9 cellular contexts compared by ENCODE assay signal in genomic region chr19:50679177-50680125, GRCh38. TPM values are rescaled to one million over a fixed set of nuclear protein-coding genes. Genes with fewer than 3 reads are reported as not detected.
DNase-seq lines count a peak whose midpoint lies in the region; ATAC-seq, FAIRE-seq and TF ChIP-seq lines count a peak whose summit lies in the region.
"Had no signal": no experiment of that assay in that cellular context is flagged by ENCODE, and none has a peak within 500 bp of the region (broad histone marks: within the 10 kb centered on the region; RNA-seq: fewer than 3 reads in every experiment).

No MANE protein-coding gene starts in this region.

- TF ChIP-seq EP300 in HepG2 (IDR thresholded peaks at IDR 0.05; ENCODE audit: low read depth in 2 of 2, low read length in 2 of 2), result no peak
- no peak for TF ChIP-seq EP300 in HepG2 (CRISPR knock-in tag; IDR thresholded peaks at IDR 0.05; ENCODE audit: borderline replicate concordance)

- FAIRE-seq in HepG2 (lab: Jason Lieb, UNC), result peak; percentile 47

- POLR2A ChIA-PET in HepG2 (lab: Yijun Ruan, JAX), result no interaction called here

- H3K9me2 ChIP-seq in GM23248 (ENCODE audit: insufficient read depth), result no peaks in the 10 kb centered on the region

- intact Hi-C loops in HepG2 (cut with micrococcal nuclease; ENCODE audit: unreplicated experiment), result no loop called here

- no peak for TF ChIP-seq POLR2A in HepG2 (IDR thresholded peaks at IDR 0.05; ENCODE audit: insufficient read depth in 1 of 2, low read depth in 2 of 2, low read length in 2 of 2)

- H3K9me3 Mint-ChIP-seq in central memory CD8-positive, alpha-beta T cell, result peaks cover 5% of the 10 kb centered on the region

- no TSS peak for BruUV-seq in HepG2 (replicated peaks; lab: Mats Ljungman, UMichigan)

- H3K4me2 ChIP-seq in GM23248 (ENCODE audit: unreplicated experiment), result no peak overlapping the region
- no peak overlapping the region for H3K4me2 ChIP-seq in HepG2 (ENCODE audit: low read depth, low read length)
- H3K4me2 ChIP-seq: KMS-11 had no signal

- peaks cover 80% of the 10 kb centered on the region for H3K27me3 Mint-ChIP-seq in central memory CD8-positive, alpha-beta T cell

- H3K27ac ChIP-seq in GM23248 (no peak overlapping the region), HepG2 (ENCODE audit: extremely low read length, insufficient read depth, low read length) (no peak overlapping the region)
- H3K27ac ChIP-seq: KMS-11 had no signal

- no peak overlapping the region for H3K9ac ChIP-seq in GM23248
- no peak overlapping the region for H3K9ac ChIP-seq in HepG2 (ENCODE audit: insufficient read depth, low read depth, low read length)
- H3K9ac ChIP-seq: KMS-11 had no signal

- no peaks in the 10 kb centered on the region for H3K9me3 ChIP-seq in GM23248 (ENCODE audit: low read depth)
- no peaks in the 10 kb centered on the region for H3K9me3 ChIP-seq in HepG2 (ENCODE audit: low read length)

- no peak overlapping the region for H3K27ac Mint-ChIP-seq in central memory CD8-positive, alpha-beta T cell (ENCODE audit: low read depth)

- H3K4me3 Mint-ChIP-seq in central memory CD8-positive, alpha-beta T cell, result no peak overlapping the region

- no peaks in the 10 kb centered on the region for H3K79me2 ChIP-seq in GM23248 (ENCODE audit: insufficient read depth)
- no peaks in the 10 kb centered on the region for H3K79me2 ChIP-seq in HepG2 (ENCODE audit: insufficient read depth, low read length)

- peaks cover 15% of the 10 kb centered on the region for H3K4me1 Mint-ChIP-seq in central memory CD8-positive, alpha-beta T cell

- no peaks in the 10 kb centered on the region for H3F3A ChIP-seq in GM23248 (ENCODE audit: insufficient read depth)

- H3K36me3 Mint-ChIP-seq in central memory CD8-positive, alpha-beta T cell (ENCODE audit: insufficient read depth), result peaks cover 4% of the 10 kb centered on the region

- H4K20me1 ChIP-seq in GM23248 (ENCODE audit: insufficient read depth), result no peaks in the 10 kb centered on the region
- H4K20me1 ChIP-seq in HepG2 (ENCODE audit: insufficient read depth, low read length), result no peaks in the 10 kb centered on the region

- TF ChIP-seq CTCF in HepG2 (CRISPR knock-in tag; IDR thresholded peaks at IDR 0.05), result no peak

- ATAC-seq in central memory CD8-positive, alpha-beta T cell (replicated peaks; ENCODE audit: extremely low read depth, poor library complexity, severe bottlenecking), result peak; percentile 71
- ATAC-seq in HepG2, result peak; percentile 88

- in situ Hi-C loops in Caki2 (cut with HindIII; ENCODE audit: low pct_unique_long_range_greater_than_20kb, low sequenced_read_pairs), result no loop called here
- in situ Hi-C loops in GM23248 (cut with MboI), result no loop called here
- in situ Hi-C loops in HepG2 (cut with HindIII; ENCODE audit: extremely low pct_ligation_motif_present, low pct_unique_long_range_greater_than_20kb), result no loop called here

- H3K36me3 ChIP-seq in GM23248 (ENCODE audit: low read depth), result no peaks in the 10 kb centered on the region
- H3K36me3 ChIP-seq in HepG2 (replicated peaks in 1 of 2; ENCODE audit: control insufficient read depth in 1 of 2, insufficient read depth in 2 of 2, low read length in 2 of 2), result no peaks in the 10 kb centered on the region

- WGBS in GM23248 (ENCODE audit: low coverage in 1 of 2, low lambda C conversion rate in 2 of 2, missing lambda C conversion rate in 2 of 2), 2 experiments, result 9 to 11% methylated on average over 22 to 23 of the region's 23 CpGs
- WGBS in HepG2 (ENCODE audit: low lambda C conversion rate), result 19% methylated on average over 17 of the region's 23 CpGs

- H3K4me1 ChIP-seq in GM23248 (ENCODE audit: insufficient read depth), result no peaks in the 10 kb centered on the region
- no peaks in the 10 kb centered on the region for H3K4me1 ChIP-seq in HepG2 (ENCODE audit: insufficient read depth, low read length)

- no peak overlapping the region for H3K4me3 ChIP-seq in GM23248
- no peak overlapping the region for H3K4me3 ChIP-seq in HepG2 (replicated peaks in 1 of 3; ENCODE audit: insufficient read depth in 1 of 3, low read depth in 2 of 3, low read length in 3 of 3)

- H2AFZ ChIP-seq in GM23248 (no peak overlapping the region), HepG2 (ENCODE audit: low read length) (no peak overlapping the region)

- H3K27me3 ChIP-seq in GM23248 (replicated peaks; ENCODE audit: insufficient read depth) (peaks cover 7% of the 10 kb centered on the region), HepG2 (ENCODE audit: control insufficient read depth in 1 of 2, insufficient read depth in 2 of 2, low read length in 2 of 2) (peaks cover 2 to 12% of the 10 kb centered on the region in 2 experiments; a peak in 3 of 5 replicates)

- CTCF ChIA-PET in HepG2 (lab: Yijun Ruan, JAX; ENCODE audit: low intra/inter-chr PET ratio, low total read pairs), result no interaction called here

- no peak for TF ChIP-seq RAD21 in HepG2 (CRISPR knock-in tag; IDR thresholded peaks at IDR 0.05)

- DNase-seq in Caki2 (ENCODE audit: low read depth) (peak; percentile 79), GM23248 (peak; percentile 85), NCI-H1930 (lab: John Stamatoyannopoulos, UW) (peak; percentile 86 to 90), HepG2 (ENCODE audit: low spot score) (peak; percentile 48), NCI-H2107 (lab: John Stamatoyannopoulos, UW) (no peak)
- peak; percentile 61 for DNase-seq in activated CD4-positive, alpha-beta T cell treated with anti-CD3 and anti-CD28 coated beads for 1 hour
- peak; percentile 58 to 60 for DNase-seq in central memory CD8-positive, alpha-beta T cell (ENCODE audit: low spot score in 2 of 2)
- DNase-seq in stimulated activated CD4-positive, alpha-beta T cell treated with anti-CD3 and anti-CD28 coated beads, TNF-alpha, amount 100 ng/mL, for 24 hours (ENCODE audit: low read depth in 3 of 3), result peak; percentile 58 to 78 (median 61)

RNA-seq across cellular contexts. Expression of gene C19orf81, which starts 30.2 kb away (rescaled TPM):
- total RNA-seq in Caki2 (2014; rRNA removed; shearing (Covaris generic); ENCODE audit: low replicate concordance), result 13.5 and 20.4 TPM in 2 replicates
- total RNA-seq in GM23248 (2014; rRNA removed; shearing (Covaris generic)), result not detected in 2 replicates
- polyA plus RNA-seq in GM23248 (2016; fragmentation: Nextera tagmentation; extraction: Ambion mirVana) (1.1 and 1.6 TPM in 2 replicates), HepG2 (2011; rRNA removed) (not detected in 2 replicates)
- not detected in 2 replicates for total RNA-seq in HepG2 (2016; rRNA removed; fragmentation: Illumina TruSeq; extraction: Trizol)
- total RNA-seq in HepG2 (2016; cell fraction: cytosol; rRNA removed; fragmentation: Illumina TruSeq; extraction: Trizol; ENCODE audit: low read depth), result not detected in 2 replicates
- total RNA-seq in HepG2 (2016; cell fraction: insoluble cytoplasmic fraction; rRNA removed; fragmentation: Illumina TruSeq; extraction: Trizol), result not detected in 2 replicates
- not detected in 2 replicates for total RNA-seq in HepG2 (2016; cell fraction: membrane; rRNA removed; fragmentation: Illumina TruSeq; extraction: Trizol)
- total RNA-seq in HepG2 (2016; cell fraction: nucleus; rRNA removed; fragmentation: Illumina TruSeq; extraction: Trizol), result not detected in 2 replicates
- polyA plus RNA-seq in HepG2 (2011; cell fraction: cytosol; rRNA removed), result not detected in 2 replicates
- not detected in 2 replicates for polyA plus RNA-seq in HepG2 (2011; cell fraction: nucleus; rRNA removed)
- polyA plus RNA-seq in HepG2 (2012), result not detected in 2 replicates
- polyA plus RNA-seq in HepG2 (2016; cell fraction: cytosol; fragmentation: Illumina TruSeq; extraction: Trizol; ENCODE audit: low read depth), result not detected in 2 replicates
- polyA plus RNA-seq in HepG2 (2016; cell fraction: insoluble cytoplasmic fraction; fragmentation: Illumina TruSeq; extraction: Trizol; ENCODE audit: low read depth), result not detected in 2 replicates
- not detected in 2 replicates for polyA plus RNA-seq in HepG2 (2016; cell fraction: membrane; fragmentation: Illumina TruSeq; extraction: Trizol; ENCODE audit: low read depth)
- polyA plus RNA-seq in HepG2 (2016; cell fraction: nucleus; fragmentation: Illumina TruSeq; extraction: Trizol; ENCODE audit: insufficient read depth, low read depth), result not detected in 2 replicates
- not detected in 2 replicates for polyA minus RNA-seq in HepG2 (2011; rRNA and poly(A)+ RNA removed; ENCODE audit: low replicate concordance)
- polyA minus RNA-seq in HepG2 (2011; cell fraction: cytosol; rRNA and poly(A)+ RNA removed), result not detected in 2 replicates
- polyA minus RNA-seq in HepG2 (2011; cell fraction: nucleus; rRNA and poly(A)+ RNA removed), result not detected in 2 replicates

RNA-seq across cellular contexts. Expression of gene SYT3, which starts 39.8 kb away (rescaled TPM):
- total RNA-seq in Caki2 (2014; rRNA removed; shearing (Covaris generic); ENCODE audit: low replicate concordance), result 0.14 and 0.26 TPM in 2 replicates
- not detected in 2 replicates for total RNA-seq in GM23248 (2014; rRNA removed; shearing (Covaris generic))
- polyA plus RNA-seq in GM23248 (2016; fragmentation: Nextera tagmentation; extraction: Ambion mirVana) (not detected in 2 replicates), HepG2 (2011; rRNA removed) (not detected in 2 replicates)
- total RNA-seq in HepG2 (2016; rRNA removed; fragmentation: Illumina TruSeq; extraction: Trizol), result not detected in 2 replicates
- not detected in 2 replicates for total RNA-seq in HepG2 (2016; cell fraction: cytosol; rRNA removed; fragmentation: Illumina TruSeq; extraction: Trizol; ENCODE audit: low read depth)
- total RNA-seq in HepG2 (2016; cell fraction: insoluble cytoplasmic fraction; rRNA removed; fragmentation: Illumina TruSeq; extraction: Trizol), result not detected in 2 replicates
- total RNA-seq in HepG2 (2016; cell fraction: membrane; rRNA removed; fragmentation: Illumina TruSeq; extraction: Trizol), result not detected in 2 replicates
- total RNA-seq in HepG2 (2016; cell fraction: nucleus; rRNA removed; fragmentation: Illumina TruSeq; extraction: Trizol), result not detected in 2 replicates
- not detected in 2 replicates for polyA plus RNA-seq in HepG2 (2011; cell fraction: cytosol; rRNA removed)
- not detected in 2 replicates for polyA plus RNA-seq in HepG2 (2011; cell fraction: nucleus; rRNA removed)
- not detected in 2 replicates for polyA plus RNA-seq in HepG2 (2012)
- not detected in 2 replicates for polyA plus RNA-seq in HepG2 (2016; cell fraction: cytosol; fragmentation: Illumina TruSeq; extraction: Trizol; ENCODE audit: low read depth)
- polyA plus RNA-seq in HepG2 (2016; cell fraction: insoluble cytoplasmic fraction; fragmentation: Illumina TruSeq; extraction: Trizol; ENCODE audit: low read depth), result not detected in 2 replicates
- polyA plus RNA-seq in HepG2 (2016; cell fraction: membrane; fragmentation: Illumina TruSeq; extraction: Trizol; ENCODE audit: low read depth), result not detected in 2 replicates
- not detected in 2 replicates for polyA plus RNA-seq in HepG2 (2016; cell fraction: nucleus; fragmentation: Illumina TruSeq; extraction: Trizol; ENCODE audit: insufficient read depth, low read depth)
- polyA minus RNA-seq in HepG2 (2011; rRNA and poly(A)+ RNA removed; ENCODE audit: low replicate concordance), result not detected in 2 replicates
- not detected in 2 replicates for polyA minus RNA-seq in HepG2 (2011; cell fraction: cytosol; rRNA and poly(A)+ RNA removed)
- polyA minus RNA-seq in HepG2 (2011; cell fraction: nucleus; rRNA and poly(A)+ RNA removed), result not detected in 2 replicates

RNA-seq across cellular contexts. Expression of gene SHANK1, which starts 40.2 kb away (rescaled TPM):
- not detected in 2 replicates for total RNA-seq in Caki2 (2014; rRNA removed; shearing (Covaris generic); ENCODE audit: low replicate concordance)
- total RNA-seq in GM23248 (2014; rRNA removed; shearing (Covaris generic)), result 2.7 and 7.1 TPM in 2 replicates
- 0.58 and 0.62 TPM in 2 replicates for polyA plus RNA-seq in GM23248 (2016; fragmentation: Nextera tagmentation; extraction: Ambion mirVana)
- total RNA-seq in HepG2 (2016; rRNA removed; fragmentation: Illumina TruSeq; extraction: Trizol), result not detected in 2 replicates
- not detected in 2 replicates for total RNA-seq in HepG2 (2016; cell fraction: cytosol; rRNA removed; fragmentation: Illumina TruSeq; extraction: Trizol; ENCODE audit: low read depth)
- not detected in 2 replicates for total RNA-seq in HepG2 (2016; cell fraction: insoluble cytoplasmic fraction; rRNA removed; fragmentation: Illumina TruSeq; extraction: Trizol)
- total RNA-seq in HepG2 (2016; cell fraction: membrane; rRNA removed; fragmentation: Illumina TruSeq; extraction: Trizol), result not detected in 2 replicates
- not detected in 2 replicates for total RNA-seq in HepG2 (2016; cell fraction: nucleus; rRNA removed; fragmentation: Illumina TruSeq; extraction: Trizol)
- not detected in 2 replicates for polyA plus RNA-seq in HepG2 (2011; rRNA removed)
- polyA plus RNA-seq in HepG2 (2011; cell fraction: cytosol; rRNA removed), result not detected in 2 replicates
- polyA plus RNA-seq in HepG2 (2011; cell fraction: nucleus; rRNA removed), result not detected in 2 replicates
- polyA plus RNA-seq in HepG2 (2012), result not detected in 2 replicates
- polyA plus RNA-seq in HepG2 (2016; cell fraction: cytosol; fragmentation: Illumina TruSeq; extraction: Trizol; ENCODE audit: low read depth), result not detected in 2 replicates
- polyA plus RNA-seq in HepG2 (2016; cell fraction: insoluble cytoplasmic fraction; fragmentation: Illumina TruSeq; extraction: Trizol; ENCODE audit: low read depth), result not detected in 2 replicates
- not detected in 2 replicates for polyA plus RNA-seq in HepG2 (2016; cell fraction: membrane; fragmentation: Illumina TruSeq; extraction: Trizol; ENCODE audit: low read depth)
- not detected in 2 replicates for polyA plus RNA-seq in HepG2 (2016; cell fraction: nucleus; fragmentation: Illumina TruSeq; extraction: Trizol; ENCODE audit: insufficient read depth, low read depth)
- not detected in 2 replicates for polyA minus RNA-seq in HepG2 (2011; rRNA and poly(A)+ RNA removed; ENCODE audit: low replicate concordance)
- polyA minus RNA-seq in HepG2 (2011; cell fraction: cytosol; rRNA and poly(A)+ RNA removed), result not detected in 2 replicates
- not detected in 2 replicates for polyA minus RNA-seq in HepG2 (2011; cell fraction: nucleus; rRNA and poly(A)+ RNA removed)

RNA-seq across cellular contexts. Expression of gene CLEC11A, which starts 43.7 kb away (rescaled TPM):
- 2.0 and 6.1 TPM in 2 replicates for total RNA-seq in Caki2 (2014; rRNA removed; shearing (Covaris generic); ENCODE audit: low replicate concordance)
- 145 and 164 TPM in 2 replicates for total RNA-seq in GM23248 (2014; rRNA removed; shearing (Covaris generic))
- polyA plus RNA-seq in GM23248 (2016; fragmentation: Nextera tagmentation; extraction: Ambion mirVana) (122 and 127 TPM in 2 replicates), HepG2 (2011; rRNA removed) (not detected in 2 replicates)
- not detected in 2 replicates for total RNA-seq in HepG2 (2016; rRNA removed; fragmentation: Illumina TruSeq; extraction: Trizol)
- not detected in 2 replicates for total RNA-seq in HepG2 (2016; cell fraction: cytosol; rRNA removed; fragmentation: Illumina TruSeq; extraction: Trizol; ENCODE audit: low read depth)
- not detected in 2 replicates for total RNA-seq in HepG2 (2016; cell fraction: insoluble cytoplasmic fraction; rRNA removed; fragmentation: Illumina TruSeq; extraction: Trizol)
- total RNA-seq in HepG2 (2016; cell fraction: membrane; rRNA removed; fragmentation: Illumina TruSeq; extraction: Trizol), result not detected in 2 replicates
- total RNA-seq in HepG2 (2016; cell fraction: nucleus; rRNA removed; fragmentation: Illumina TruSeq; extraction: Trizol), result not detected in 2 replicates
- polyA plus RNA-seq in HepG2 (2011; cell fraction: cytosol; rRNA removed), result not detected in 2 replicates
- not detected in 2 replicates for polyA plus RNA-seq in HepG2 (2011; cell fraction: nucleus; rRNA removed)
- not detected in 2 replicates for polyA plus RNA-seq in HepG2 (2012)
- polyA plus RNA-seq in HepG2 (2016; cell fraction: cytosol; fragmentation: Illumina TruSeq; extraction: Trizol; ENCODE audit: low read depth), result not detected in 2 replicates
- not detected in 2 replicates for polyA plus RNA-seq in HepG2 (2016; cell fraction: insoluble cytoplasmic fraction; fragmentation: Illumina TruSeq; extraction: Trizol; ENCODE audit: low read depth)
- not detected in 2 replicates for polyA plus RNA-seq in HepG2 (2016; cell fraction: membrane; fragmentation: Illumina TruSeq; extraction: Trizol; ENCODE audit: low read depth)
- polyA plus RNA-seq in HepG2 (2016; cell fraction: nucleus; fragmentation: Illumina TruSeq; extraction: Trizol; ENCODE audit: insufficient read depth, low read depth), result not detected in 2 replicates
- polyA minus RNA-seq in HepG2 (2011; rRNA and poly(A)+ RNA removed; ENCODE audit: low replicate concordance), result not detected in 2 replicates
- not detected in 2 replicates for polyA minus RNA-seq in HepG2 (2011; cell fraction: cytosol; rRNA and poly(A)+ RNA removed)
- not detected in 2 replicates for polyA minus RNA-seq in HepG2 (2011; cell fraction: nucleus; rRNA and poly(A)+ RNA removed)

Comparison
In these comparisons a context has a peak if more than half of its experiments do, and no peak if none do; other contexts are left out.
1. RNA of gene C19orf81, which starts 30.2 kb away (total RNA-seq): 13.5 to 20.4 TPM in Caki2; not detected in GM23248 and not detected in HepG2; every median in the first group is over 10 times any median in the second.